ENCODE assay signal across 8 cellular contexts in the genomic region with DNA sequence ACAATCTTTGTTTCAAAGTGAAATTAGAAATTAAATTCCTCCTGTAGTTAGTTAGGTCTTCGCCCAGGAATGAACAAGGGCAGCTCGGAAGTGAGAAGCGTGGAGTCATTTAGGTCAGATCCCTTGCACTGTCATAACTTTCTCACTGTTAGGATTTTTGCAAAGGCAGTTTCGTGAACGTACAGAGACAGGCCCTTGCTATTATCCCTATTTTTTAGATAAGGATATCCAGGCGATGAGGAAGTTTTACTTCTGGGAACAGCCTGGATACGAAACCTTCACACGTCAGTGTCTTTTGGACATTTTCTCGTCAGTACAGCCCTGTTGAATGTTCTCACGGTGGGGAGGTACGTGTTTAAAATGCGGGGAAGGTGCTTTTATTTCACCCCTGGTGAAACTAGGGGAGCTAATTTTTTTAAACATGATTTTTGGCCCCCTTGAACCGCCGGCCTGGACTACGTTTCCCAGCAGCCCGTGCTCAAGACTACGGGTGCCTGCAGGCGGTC. TPM values are rescaled to one million over a fixed set of nuclear protein-coding genes. Genes with fewer than 3 reads are reported as not detected.
A peak's percentile ranks its signal among the peaks of the same experiment; 100 is the strongest.
DNase-seq lines count a peak whose midpoint lies in the region; ATAC-seq and TF ChIP-seq lines count a peak whose summit lies in the region.

No MANE protein-coding gene starts in this region.

- ATAC-seq in activated CD8-positive, alpha-beta memory T cell treated with anti-CD3 and anti-CD28 coated beads, Interleukin-2, amount 10 ng/mL, durations not matched to agents 7 days and 5 days = no peak
- peak; percentile 0 to 92 for ATAC-seq in upper lobe of left lung (ENCODE audit: low FRiP score in 2 of 2)

- peaks cover 3% of the 10 kb centered on the region for H3K9me3 Mint-ChIP-seq in activated CD8-positive, alpha-beta memory T cell treated with anti-CD3 and anti-CD28 coated beads, Interleukin-2, amount 10 ng/mL, durations not matched to agents 7 days and 5 days (ENCODE audit: low read depth)
- H3K9me3 Mint-ChIP-seq in dendritic cell treated with granulocyte-macrophage colony-stimulating factor and Interleukin-4, amounts not matched to agents 40 ng/mL and 50 ng/mL, for 4 days = peaks cover 9% of the 10 kb centered on the region

- H3K9me3 ChIP-seq in OCI-LY7 (ENCODE audit: low read length) (no peaks in the 10 kb centered on the region), upper lobe of left lung (peaks cover 0 to 7% (median 3%) of the 10 kb centered on the region in 4 donors)

- intact Hi-C loops in OCI-LY7 (cut with micrococcal nuclease; ENCODE audit: unreplicated experiment) = no loop called here
- intact Hi-C loops in dendritic cell treated with granulocyte-macrophage colony-stimulating factor and Interleukin-4, amounts not matched to agents 40 ng/mL and 50 ng/mL, for 4 days (cut with micrococcal nuclease) = loop anchor here (2.0 to 10.0 kb wide), 3 partner anchors 69 to 271 kb away; partner anchors contain the start of genes AKTIP, FTO and RPGRIP1L

- no peaks in the 10 kb centered on the region for H3K9me2 ChIP-seq in OCI-LY7 (ENCODE audit: insufficient read depth, low read length)

- H3K36me3 Mint-ChIP-seq in activated CD8-positive, alpha-beta memory T cell treated with anti-CD3 and anti-CD28 coated beads, Interleukin-2, amount 10 ng/mL, durations not matched to agents 7 days and 5 days = peaks cover 9% of the 10 kb centered on the region
- H3K36me3 Mint-ChIP-seq in dendritic cell treated with granulocyte-macrophage colony-stimulating factor and Interleukin-4, amounts not matched to agents 40 ng/mL and 50 ng/mL, for 4 days (ENCODE audit: low read depth) = peaks cover 15% of the 10 kb centered on the region

- H3K27ac Mint-ChIP-seq in activated CD8-positive, alpha-beta memory T cell treated with anti-CD3 and anti-CD28 coated beads, Interleukin-2, amount 10 ng/mL, durations not matched to agents 7 days and 5 days = peak overlapping the region; percentile 85
- peak overlapping the region; percentile 97 for H3K27ac Mint-ChIP-seq in dendritic cell treated with granulocyte-macrophage colony-stimulating factor and Interleukin-4, amounts not matched to agents 40 ng/mL and 50 ng/mL, for 4 days

- no TSS peak for BruUV-seq in OCI-LY7 (replicated peaks; lab: Mats Ljungman, UMichigan)

- TF ChIP-seq CTCF in OCI-LY7 (conservative IDR thresholded peaks at IDR 0.05; ENCODE audit: low read length) (no peak), upper lobe of left lung (IDR thresholded peaks at IDR 0.05) (no peak)

- peak; percentile 90 for DNase-seq in activated CD8-positive, alpha-beta memory T cell treated with anti-CD3 and anti-CD28 coated beads, Interleukin-2, amount 10 ng/mL, durations not matched to agents 7 days and 5 days
- no peak for DNase-seq in activated CD8-positive, alpha-beta memory T cell treated with anti-CD3 and anti-CD28 coated beads, Interleukin-2, amount 50 U/mL, for 4 hours
- DNase-seq in OCI-LY7 (ENCODE audit: low spot score) (peak; percentile 85), middle frontal gyrus (ENCODE audit: extremely low spot score, low spot score) (peak; percentile 53), upper lobe of left lung (no peak), SW480 (ENCODE audit: low spot score) (no peak)
- DNase-seq in effector CD8-positive, alpha-beta T cell (lab: John Stamatoyannopoulos, UW) = no peak

- H3K4me3 ChIP-seq in OCI-LY7 (ENCODE audit: low read depth, low read length, poor library complexity, severe bottlenecking) = peak overlapping the region; percentile 83
- peak overlapping the region in 3 of 4 donors; percentile 82 to 96 (median 94) for H3K4me3 ChIP-seq in upper lobe of left lung

- peaks cover 17% of the 10 kb centered on the region for H3K4me1 ChIP-seq in OCI-LY7 (ENCODE audit: insufficient read depth, low read length, poor library complexity, severe bottlenecking)
- peaks cover 7 to 24% (median 16%) of the 10 kb centered on the region in 4 donors for H3K4me1 ChIP-seq in upper lobe of left lung

- peak overlapping the region; percentile 80 for H3K4me2 ChIP-seq in OCI-LY7 (ENCODE audit: low read length)

- H3K27me3 ChIP-seq in upper lobe of left lung = no peaks in the 10 kb centered on the region

- no peaks in the 10 kb centered on the region for H3K27me3 Mint-ChIP-seq in activated CD8-positive, alpha-beta memory T cell treated with anti-CD3 and anti-CD28 coated beads, Interleukin-2, amount 10 ng/mL, durations not matched to agents 7 days and 5 days
- H3K27me3 Mint-ChIP-seq in dendritic cell treated with granulocyte-macrophage colony-stimulating factor and Interleukin-4, amounts not matched to agents 40 ng/mL and 50 ng/mL, for 4 days = peaks cover 5% of the 10 kb centered on the region

- CTCF ChIA-PET in activated CD8-positive, alpha-beta memory T cell treated with anti-CD3 and anti-CD28 coated beads, Interleukin-2, amount 10 ng/mL, durations not matched to agents 7 days and 5 days (lab: Charles Lee) = interaction anchor here (0.6 to 2.6 kb wide), 9 partner anchors 15 to 373 kb away, joined by 3 to 12 read pairs (median 4); no protein-coding TSS in a partner anchor
- CTCF ChIA-PET in OCI-LY7 (lab: Charles Lee; ENCODE audit: unreplicated experiment) = no interaction called here

- peak overlapping the region; percentile 100 for H2AFZ ChIP-seq in OCI-LY7 (ENCODE audit: low read length)

- 17 to 31% methylated on average over 12 to 17 of the region's 18 CpGs for WGBS in upper lobe of left lung, 2 donors

- H4K20me1 ChIP-seq in OCI-LY7 (ENCODE audit: insufficient read depth, low read length) = peaks cover 20% of the 10 kb centered on the region

- H3K36me3 ChIP-seq in OCI-LY7 (ENCODE audit: insufficient read depth, low read length) = peaks cover 12% of the 10 kb centered on the region
- H3K36me3 ChIP-seq in upper lobe of left lung = no peaks in the 10 kb centered on the region

- POLR2A ChIA-PET in OCI-LY7 (lab: Charles Lee) = interaction anchor here (0.9 to 1.4 kb wide), 4 partner anchors 14 to 70 kb away, joined by 3 to 7 read pairs (median 4); partner anchors contain the start of gene AKTIP

- peaks cover 35% of the 10 kb centered on the region for H3K4me1 Mint-ChIP-seq in activated CD8-positive, alpha-beta memory T cell treated with anti-CD3 and anti-CD28 coated beads, Interleukin-2, amount 10 ng/mL, durations not matched to agents 7 days and 5 days
- H3K4me1 Mint-ChIP-seq in dendritic cell treated with granulocyte-macrophage colony-stimulating factor and Interleukin-4, amounts not matched to agents 40 ng/mL and 50 ng/mL, for 4 days (ENCODE audit: low read depth) = peaks cover 15% of the 10 kb centered on the region

- H3K4me3 Mint-ChIP-seq in activated CD8-positive, alpha-beta memory T cell treated with anti-CD3 and anti-CD28 coated beads, Interleukin-2, amount 10 ng/mL, durations not matched to agents 7 days and 5 days = peak overlapping the region; percentile 78
- peak overlapping the region; percentile 97 for H3K4me3 Mint-ChIP-seq in dendritic cell treated with granulocyte-macrophage colony-stimulating factor and Interleukin-4, amounts not matched to agents 40 ng/mL and 50 ng/mL, for 4 days

- TF ChIP-seq POLR2A in upper lobe of left lung (IDR thresholded peaks at IDR 0.05) = no peak

- TF ChIP-seq EP300 in upper lobe of left lung (IDR thresholded peaks at IDR 0.05) = peak in 1 of 4 donors; percentile 67

- H3K27ac ChIP-seq in OCI-LY7 (ENCODE audit: low read depth, low read length, poor library complexity, severe bottlenecking) (peak overlapping the region; percentile 80), upper lobe of left lung (peak overlapping the region; percentile 96 to 99 (median 98))

- peaks cover 36% of the 10 kb centered on the region for H3K79me2 ChIP-seq in OCI-LY7 (ENCODE audit: insufficient read depth, low read depth, low read length)

RNA-seq across cellular contexts. Expression of gene RBL2, which starts 0.3 kb away (rescaled TPM):
- 100 to 1,000 TPM; 121 to 155 TPM for total RNA-seq in activated CD8-positive, alpha-beta memory T cell treated with anti-CD3 and anti-CD28 coated beads, Interleukin-2, amount 10 ng/mL, durations not matched to agents 7 days and 5 days
- total RNA-seq in OCI-LY7 (2014; rRNA removed; shearing (Covaris generic)) = 44.3 and 51.1 TPM in 2 replicates
- total RNA-seq in OCI-LY7 (2022) (69.0 and 83.3 TPM in 2 replicates), upper lobe of left lung (100 to 1,000 TPM in 2 of 6 donors, 10 to 100 TPM in 4; 69.2 to 164 (median 84.9) TPM)

Comparison
In these comparisons a context has a peak if more than half of its experiments do, and no peak if none do; other contexts are left out.
1. DNase-seq: peak in activated CD8-positive, alpha-beta memory T cell treated with anti-CD3 and anti-CD28 coated beads, Interleukin-2, amount 10 ng/mL, durations not matched to agents 7 days and 5 days (single experiment), OCI-LY7 (single experiment) and middle frontal gyrus (single experiment); none in activated CD8-positive, alpha-beta memory T cell treated with anti-CD3 and anti-CD28 coated beads, Interleukin-2, amount 50 U/mL, for 4 hours (single experiment), upper lobe of left lung (0 of 2), SW480 (single experiment) and effector CD8-positive, alpha-beta T cell (single experiment).